1 cellular context compared by ENCODE assay signal in genomic region chr1:23756676-23757075, GRCh38.
TF ChIP-seq lines count a peak whose summit lies in the region.

No MANE protein-coding gene starts in this region.

TF ChIP-seq in HepG2, 621 proteins besides CTCF, POLR2A, EP300 and RAD21:
- TF ChIP-seq ZNF354B (CRISPR knock-in tag; IDR thresholded peaks at IDR 0.05) (no peak), FOSL2 (CRISPR knock-in tag; IDR thresholded peaks at IDR 0.05) (peak; percentile 85)
